Comparison of ENCODE assay signal across 9 cellular contexts in the genomic region with DNA sequence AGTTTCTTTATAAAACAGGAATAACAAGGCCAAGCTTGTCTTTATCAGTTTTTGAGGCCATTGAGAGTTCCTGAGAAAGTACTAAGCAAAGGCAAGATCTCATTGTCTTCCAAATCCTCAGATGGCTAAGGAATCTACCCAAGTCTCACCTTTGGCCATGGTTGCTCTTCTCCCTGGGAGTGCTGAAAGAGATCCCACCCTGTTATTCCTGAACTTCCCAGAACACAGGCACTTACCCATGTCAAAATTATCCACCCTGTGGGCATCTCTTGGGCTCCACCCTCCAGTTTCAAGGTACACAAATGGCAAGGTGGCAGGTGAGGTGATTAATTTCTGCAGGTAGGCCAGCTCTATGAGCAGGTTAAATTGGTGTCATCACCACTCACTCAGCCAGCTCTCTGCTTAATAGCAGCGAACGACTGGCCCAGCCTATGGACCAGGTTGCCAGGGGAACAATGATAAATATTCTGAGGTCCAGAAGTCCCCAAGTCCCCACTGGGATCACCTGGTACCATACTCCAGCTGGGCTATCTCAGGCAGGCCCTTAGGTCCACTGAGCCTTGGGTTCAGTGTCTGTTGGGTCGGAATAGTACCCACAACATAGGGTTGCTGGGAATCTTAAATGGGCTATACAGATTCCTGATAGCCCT. TPM values are rescaled to one million over a fixed set of nuclear protein-coding genes. Genes with fewer than 3 reads are reported as not detected.
DNase-seq lines count a peak whose midpoint lies in the region; ATAC-seq and TF ChIP-seq lines count a peak whose summit lies in the region.
"Had no signal": no experiment of that assay in that cellular context is flagged by ENCODE, and none has a peak within 500 bp of the region (broad histone marks: within the 10 kb centered on the region; RNA-seq: fewer than 3 reads in every experiment).

No MANE protein-coding gene starts in this region.

- H3K27ac ChIP-seq in RWPE2 (ENCODE audit: poor library complexity, severe bottlenecking) (peak overlapping the region; percentile 6), iPS-18a (ENCODE audit: low read length) (no peak overlapping the region), thyroid gland (peak overlapping the region in 2 of 3 donors; percentile 96 to 97)

- no peak overlapping the region for H3K27ac Mint-ChIP-seq in activated naive CD4-positive, alpha-beta T cell treated with anti-CD3 and anti-CD28 coated beads, Interleukin-2, amount 10 ng/mL, durations not matched to agents 7 days and 5 days
- H3K27ac Mint-ChIP-seq in activated naive CD4-positive, alpha-beta T cell treated with anti-CD3 and anti-CD28 coated beads, Interleukin-2, amount 50 U/mL, for 72 hours: no peak overlapping the region

- peak overlapping the region; percentile 81 for H3K4me3 Mint-ChIP-seq in activated naive CD4-positive, alpha-beta T cell treated with anti-CD3 and anti-CD28 coated beads, Interleukin-2, amount 10 ng/mL, durations not matched to agents 7 days and 5 days

- 69 to 86% methylated on average over 2 to 3 of the region's 3 CpGs for WGBS in thyroid gland, 2 donors

- no peak for TF ChIP-seq POLR2A in thyroid gland (IDR thresholded peaks at IDR 0.05)

- H3K27me3 Mint-ChIP-seq in activated naive CD4-positive, alpha-beta T cell treated with anti-CD3 and anti-CD28 coated beads, Interleukin-2, amount 10 ng/mL, durations not matched to agents 7 days and 5 days: peaks cover 83% of the 10 kb centered on the region

- 0 out of 2 replicates have a peak, but pooled peaks cover 4% of the 10 kb centered on the region for H3K36me3 ChIP-seq in RWPE2 (ENCODE audit: low read depth)
- H3K36me3 ChIP-seq in iPS-18a (ENCODE audit: control insufficient read depth, low read depth, low read length): no peaks in the 10 kb centered on the region
- no peaks in the 10 kb centered on the region for H3K36me3 ChIP-seq in thyroid gland

- H3K27me3 ChIP-seq in RWPE2 (ENCODE audit: insufficient read depth, poor library complexity, severe bottlenecking): no peaks in the 10 kb centered on the region
- peaks cover 58% of the 10 kb centered on the region for H3K27me3 ChIP-seq in iPS-18a (ENCODE audit: control insufficient read depth, insufficient read depth, low read length)
- H3K27me3 ChIP-seq in thyroid gland: no peaks in the 10 kb centered on the region

- no peak overlapping the region for H3K4me3 ChIP-seq in RWPE2 (ENCODE audit: severe bottlenecking)
- H3K4me3 ChIP-seq in iPS-18a (ENCODE audit: low read length): peak overlapping the region; percentile 89
- no peak overlapping the region for H3K4me3 ChIP-seq in thyroid gland (replicated peaks in 1 of 3)

- CTCF ChIA-PET in activated naive CD4-positive, alpha-beta T cell treated with anti-CD3 and anti-CD28 coated beads, Interleukin-2, amount 10 ng/mL, durations not matched to agents 7 days and 5 days (lab: Charles Lee): interaction anchor here (1.7 to 2.9 kb wide), 2 partner anchors 52 to 170 kb away, joined by 7 to 11 read pairs; no protein-coding TSS in a partner anchor

- H3K9me3 ChIP-seq in RWPE2 (ENCODE audit: severe bottlenecking): no peaks in the 10 kb centered on the region
- no peaks in the 10 kb centered on the region for H3K9me3 ChIP-seq in iPS-18a (ENCODE audit: control insufficient read depth, low read depth, low read length)
- H3K9me3 ChIP-seq in thyroid gland: no peaks in the 10 kb centered on the region

- H3K4me1 ChIP-seq in RWPE2 (ENCODE audit: insufficient read depth, poor library complexity, severe bottlenecking) (peaks cover 11% of the 10 kb centered on the region), iPS-18a (ENCODE audit: control insufficient read depth, low read depth, low read length) (peaks cover 46% of the 10 kb centered on the region), thyroid gland (peaks cover 18 to 32% of the 10 kb centered on the region in 2 donors)

- H3K9me3 Mint-ChIP-seq in activated naive CD4-positive, alpha-beta T cell treated with anti-CD3 and anti-CD28 coated beads, Interleukin-2, amount 10 ng/mL, durations not matched to agents 7 days and 5 days: no peaks in the 10 kb centered on the region
- H3K9me3 Mint-ChIP-seq in activated naive CD4-positive, alpha-beta T cell treated with anti-CD3 and anti-CD28 coated beads, Interleukin-2, amount 50 U/mL, for 72 hours: no peaks in the 10 kb centered on the region

- intact Hi-C loops in thyroid gland (cut with DNase I): loop anchor here (10.0 kb wide), 3 partner anchors 50 to 170 kb away; no protein-coding TSS in a partner anchor

- no peak overlapping the region for H3K9ac ChIP-seq in iPS-18a (ENCODE audit: low read length)

- no peaks in the 10 kb centered on the region for H3K36me3 Mint-ChIP-seq in activated naive CD4-positive, alpha-beta T cell treated with anti-CD3 and anti-CD28 coated beads, Interleukin-2, amount 10 ng/mL, durations not matched to agents 7 days and 5 days
- no peaks in the 10 kb centered on the region for H3K36me3 Mint-ChIP-seq in activated naive CD4-positive, alpha-beta T cell treated with anti-CD3 and anti-CD28 coated beads, Interleukin-2, amount 50 U/mL, for 72 hours

- TF ChIP-seq CTCF in RWPE2 (IDR thresholded peaks at IDR 0.05; ENCODE audit: poor library complexity, severe bottlenecking): no peak
- TF ChIP-seq CTCF in thyroid gland (IDR thresholded peaks at IDR 0.05): no peak

- peaks cover 32% of the 10 kb centered on the region for H3K4me1 Mint-ChIP-seq in activated naive CD4-positive, alpha-beta T cell treated with anti-CD3 and anti-CD28 coated beads, Interleukin-2, amount 10 ng/mL, durations not matched to agents 7 days and 5 days

- no peak for ATAC-seq in activated naive CD4-positive, alpha-beta T cell treated with anti-CD3 and anti-CD28 coated beads, Interleukin-2, amount 50 U/mL, for 72 hours
- ATAC-seq in RWPE2 (ENCODE audit: low read depth): no peak

- no peak for DNase-seq in activated naive CD4-positive, alpha-beta T cell treated with anti-CD3 and anti-CD28 coated beads, Interleukin-2, amount 10 ng/mL, durations not matched to agents 7 days and 5 days
- DNase-seq in activated naive CD4-positive, alpha-beta T cell treated with anti-CD3 and anti-CD28 coated beads, Interleukin-2, amount 50 U/mL, for 72 hours (ENCODE audit: low spot score in 2 of 2): no peak
- no peak for DNase-seq in RWPE2 (ENCODE audit: low spot score)
- DNase-seq in thyroid gland: no peak
- no peak for DNase-seq in NCI-H510A (lab: John Stamatoyannopoulos, UW)
- DNase-seq in NCI-H446 (lab: John Stamatoyannopoulos, UW): no peak
- no peak for DNase-seq in NCI-H1694 treated with DMSO at 0.1 percent for 48 hours (lab: John Stamatoyannopoulos, UW)
- DNase-seq: T1000 had no signal

RNA-seq across cellular contexts. Expression of a gene that starts 2.3 kb away (rescaled TPM):
- 1 to 10 TPM; 3.5 to 8.3 TPM for total RNA-seq in activated naive CD4-positive, alpha-beta T cell treated with anti-CD3 and anti-CD28 coated beads, Interleukin-2, amount 50 U/mL, for 72 hours
- 10 to 100 TPM; 18.8 to 44.0 (median 25.4) TPM for total RNA-seq in thyroid gland
